Comparison of ENCODE assay signal across 8 cellular contexts in genomic region chrX:153507484-153508178, GRCh38. TPM values are rescaled to one million over a fixed set of nuclear protein-coding genes. Genes with fewer than 3 reads are reported as not detected.
A peak's percentile ranks its signal among the peaks of the same experiment; 100 is the strongest.
DNase-seq lines count a peak whose midpoint lies in the region; ATAC-seq and TF ChIP-seq lines count a peak whose summit lies in the region.

No MANE protein-coding gene starts in this region.

- H3K4me3 ChIP-seq in esophagus squamous epithelium = no peak overlapping the region

- TF ChIP-seq CTCF in Calu3 (IDR thresholded peaks at IDR 0.05; ENCODE audit: unreplicated experiment) (peak; percentile 81), GM20000 (IDR thresholded peaks at IDR 0.05; ENCODE audit: extremely low read depth, missing control alignments) (peak; percentile 41), esophagus squamous epithelium (IDR thresholded peaks at IDR 0.05) (peak; percentile 77 to 87 (median 84))

- H3K27ac ChIP-seq in esophagus squamous epithelium = no peak overlapping the region

- H3K36me3 ChIP-seq in esophagus squamous epithelium = no peaks in the 10 kb centered on the region

- H3K27me3 Mint-ChIP-seq in Calu3 (ENCODE audit: unreplicated experiment) = peaks cover 45% of the 10 kb centered on the region
- H3K27me3 Mint-ChIP-seq in naive thymus-derived CD8-positive, alpha-beta T cell = no peaks in the 10 kb centered on the region
- peaks cover 5 to 16% of the 10 kb centered on the region in 2 donors for H3K27me3 Mint-ChIP-seq in stimulated activated naive B cell treated with anti-CD40 and anti-IgM and Interleukin-4, amounts not matched to agents 10 μg/mL and 1 μg/mL and 100 μg/mL, for 72 hours

- peak overlapping the region; percentile 19 for H3K4me3 Mint-ChIP-seq in Calu3 (ENCODE audit: low read depth, unreplicated experiment)
- peak overlapping the region in 1 of 10 donors; percentile 25 for H3K4me3 Mint-ChIP-seq in naive thymus-derived CD8-positive, alpha-beta T cell
- H3K4me3 Mint-ChIP-seq in stimulated activated naive B cell treated with anti-CD40 and anti-IgM and Interleukin-4, amounts not matched to agents 10 μg/mL and 1 μg/mL and 100 μg/mL, for 72 hours = peak overlapping the region in 1 of 2 donors; percentile 56

- peak; percentile 100 for ATAC-seq in naive thymus-derived CD8-positive, alpha-beta T cell
- peak; percentile 99 for ATAC-seq in stimulated activated naive B cell treated with anti-CD40 and anti-IgM and Interleukin-4, amounts not matched to agents 10 μg/mL and 1 μg/mL and 100 μg/mL, for 72 hours (replicated peaks)

- no peaks in the 10 kb centered on the region for H3K9me3 Mint-ChIP-seq in Calu3 (ENCODE audit: low read depth, unreplicated experiment)
- H3K9me3 Mint-ChIP-seq in naive thymus-derived CD8-positive, alpha-beta T cell = no peaks in the 10 kb centered on the region
- H3K9me3 Mint-ChIP-seq in stimulated activated naive B cell treated with anti-CD40 and anti-IgM and Interleukin-4, amounts not matched to agents 10 μg/mL and 1 μg/mL and 100 μg/mL, for 72 hours = no peaks in the 10 kb centered on the region

- POLR2A ChIA-PET in naive thymus-derived CD8-positive, alpha-beta T cell (lab: Charles Lee) = interaction anchor here (1.1 to 1.6 kb wide), 3 partner anchors 35 to 475 kb away, joined by 3 to 5 read pairs (median 3); partner anchors contain the start of gene HAUS7

- no peaks in the 10 kb centered on the region for H3K9me3 ChIP-seq in esophagus squamous epithelium

- intact Hi-C loops in Calu3 (cut with micrococcal nuclease; ENCODE audit: unreplicated experiment) = loop anchor here (1.0 to 10.0 kb wide), 3 partner anchors 36 to 550 kb away; no protein-coding TSS in a partner anchor
- intact Hi-C loops in esophagus squamous epithelium (cut with DNase I) = loop anchor here (5.0 to 10.0 kb wide), 2 partner anchors 35 to 473 kb away; partner anchors contain the start of gene HAUS7

- peaks cover 0 to 19% (median 0%) of the 10 kb centered on the region in 3 donors for H3K4me1 ChIP-seq in esophagus squamous epithelium

- CTCF ChIA-PET in Calu3 (lab: Charles Lee) = interaction anchor here (1.3 kb wide), 1 partner anchor 47 kb away, joined by 9 read pairs; no protein-coding TSS in a partner anchor

- no peaks in the 10 kb centered on the region for H3K4me1 Mint-ChIP-seq in Calu3 (ENCODE audit: low read depth, unreplicated experiment)
- H3K4me1 Mint-ChIP-seq in naive thymus-derived CD8-positive, alpha-beta T cell = peaks cover 0 to 5% (median under 1%) of the 10 kb centered on the region in 4 donors
- peaks cover 3 to 9% of the 10 kb centered on the region in 2 donors for H3K4me1 Mint-ChIP-seq in stimulated activated naive B cell treated with anti-CD40 and anti-IgM and Interleukin-4, amounts not matched to agents 10 μg/mL and 1 μg/mL and 100 μg/mL, for 72 hours

- H3K36me3 Mint-ChIP-seq in Calu3 (ENCODE audit: insufficient read depth, unreplicated experiment) = peaks cover 12% of the 10 kb centered on the region
- H3K36me3 Mint-ChIP-seq in naive thymus-derived CD8-positive, alpha-beta T cell = no peaks in the 10 kb centered on the region
- peaks cover 0 to 1% of the 10 kb centered on the region in 2 donors for H3K36me3 Mint-ChIP-seq in stimulated activated naive B cell treated with anti-CD40 and anti-IgM and Interleukin-4, amounts not matched to agents 10 μg/mL and 1 μg/mL and 100 μg/mL, for 72 hours

- no peaks in the 10 kb centered on the region for H3K27me3 ChIP-seq in esophagus squamous epithelium

- TF ChIP-seq POLR2A in esophagus squamous epithelium (IDR thresholded peaks at IDR 0.05) = no peak

- DNase-seq in Calu3 (peak; percentile 87), GM20000 (ENCODE audit: low spot score) (peak; percentile 92), HT-29 (ENCODE audit: low spot score) (peak; percentile 95), OCI-M1 (lab: John Stamatoyannopoulos, UW) (peak; percentile 76), activated T-cell treated with anti-CD3 and anti-CD28 coated beads for 48 hours (ENCODE audit: low read depth) (peak; percentile 76), esophagus squamous epithelium (lab: John Stamatoyannopoulos, UW) (no peak)
- peak; percentile 64 to 89 (median 79) for DNase-seq in naive thymus-derived CD8-positive, alpha-beta T cell
- DNase-seq in stimulated activated naive B cell treated with anti-CD40 and anti-IgM and Interleukin-4, amounts not matched to agents 10 μg/mL and 1 μg/mL and 100 μg/mL, for 72 hours = peak; percentile 67

- no peak overlapping the region for H3K27ac Mint-ChIP-seq in Calu3 (ENCODE audit: unreplicated experiment)
- peak overlapping the region in 2 of 10 donors; percentile 22 to 77 for H3K27ac Mint-ChIP-seq in naive thymus-derived CD8-positive, alpha-beta T cell
- H3K27ac Mint-ChIP-seq in stimulated activated naive B cell treated with anti-CD40 and anti-IgM and Interleukin-4, amounts not matched to agents 10 μg/mL and 1 μg/mL and 100 μg/mL, for 72 hours = no peak overlapping the region

- BruUV-seq in Calu3 (replicated peaks; lab: Mats Ljungman, UMichigan) = no TSS peak

- 35 to 83% methylated on average over 1 to 5 of the region's 19 CpGs for WGBS in esophagus squamous epithelium, 2 donors

RNA-seq across cellular contexts. Expression of gene ATP2B3, which starts 9.8 kb away (rescaled TPM):
- total RNA-seq in Calu3 (2022) = not detected in 2 replicates
- not detected in 2 replicates for total RNA-seq in HT-29 (2014; rRNA removed; shearing (Covaris generic))
- total RNA-seq in esophagus squamous epithelium = not detected
- total RNA-seq in naive thymus-derived CD8-positive, alpha-beta T cell = not detected
- not detected for polyA plus RNA-seq in naive thymus-derived CD8-positive, alpha-beta T cell

RNA-seq across cellular contexts. Expression of gene BGN, which starts 12.9 kb away (rescaled TPM):
- total RNA-seq in Calu3 (2022) = not detected in 2 replicates
- 14.0 and 23.2 TPM in 2 replicates for total RNA-seq in HT-29 (2014; rRNA removed; shearing (Covaris generic))
- total RNA-seq in esophagus squamous epithelium = 10 to 100 TPM in 3 of 4 donors, 1 to 10 TPM in 1; 6.7 to 26.7 (median 15.7) TPM
- total RNA-seq in naive thymus-derived CD8-positive, alpha-beta T cell = not detected
- not detected for polyA plus RNA-seq in naive thymus-derived CD8-positive, alpha-beta T cell

RNA-seq across cellular contexts. Expression of gene HAUS7, which starts 37.3 kb away (rescaled TPM):
- total RNA-seq in Calu3 (2022) (38.6 and 40.7 TPM in 2 replicates), esophagus squamous epithelium (10 to 100 TPM in 3 of 4 donors, 1 to 10 TPM in 1; 8.8 to 21.0 (median 12.1) TPM)
- 75.1 and 85.6 TPM in 2 replicates for total RNA-seq in HT-29 (2014; rRNA removed; shearing (Covaris generic))
- 10 to 100 TPM; 33.3 to 38.9 TPM for total RNA-seq in naive thymus-derived CD8-positive, alpha-beta T cell
- 10 to 100 TPM; 19.6 to 30.1 (median 25.6) TPM for polyA plus RNA-seq in naive thymus-derived CD8-positive, alpha-beta T cell
